Comparison of ENCODE assay signal across 8 cellular contexts in the genomic region with DNA sequence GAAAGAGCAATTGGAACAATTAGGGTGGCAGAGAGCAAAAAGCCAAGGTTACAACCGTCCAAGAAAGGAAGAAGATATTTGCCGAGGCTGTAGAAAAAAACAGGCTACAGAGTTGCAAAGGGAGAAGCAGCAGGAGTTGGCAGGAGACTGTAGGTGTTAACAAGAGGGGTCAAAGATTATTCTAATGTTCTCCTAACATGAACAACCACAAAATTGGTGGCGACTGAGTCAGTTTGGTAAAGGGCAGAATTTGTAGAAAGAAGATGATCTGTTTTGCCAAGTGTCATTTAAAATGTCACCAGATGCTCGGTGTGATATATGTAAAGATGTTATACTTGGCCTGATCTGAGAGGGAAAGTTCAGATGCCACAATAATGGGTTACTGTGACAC. TPM values are rescaled to one million over a fixed set of nuclear protein-coding genes. Genes with fewer than 3 reads are reported as not detected.
A peak's percentile ranks its signal among the peaks of the same experiment; 100 is the strongest.
DNase-seq lines count a peak whose midpoint lies in the region; ATAC-seq, FAIRE-seq and TF ChIP-seq lines count a peak whose summit lies in the region.

No MANE protein-coding gene starts in this region.

- no peaks in the 10 kb centered on the region for H3K27me3 ChIP-seq in right atrium auricular region
- H3K27me3 ChIP-seq in body of pancreas = no peaks in the 10 kb centered on the region

- H3K9me3 ChIP-seq in right atrium auricular region = no peaks in the 10 kb centered on the region
- H3K9me3 ChIP-seq in body of pancreas = no peaks in the 10 kb centered on the region
- H3K9me3 ChIP-seq in mucosa of descending colon = no peaks in the 10 kb centered on the region

- DNase-seq in right atrium auricular region (ENCODE audit: low spot score) = no peak
- no peak for DNase-seq in left cardiac atrium
- no peak for DNase-seq in body of pancreas
- no peak for DNase-seq in mucosa of descending colon
- no peak for DNase-seq in DMS153 treated with DMSO at 0.1 percent for 48 hours (lab: John Stamatoyannopoulos, UW; ENCODE audit: unreplicated experiment)
- DNase-seq in RKO (ENCODE audit: low spot score) = no peak
- DNase-seq in GM19239 (ENCODE audit: insufficient read length, low spot score) = no peak

- intact Hi-C loops in left cardiac atrium (cut with DNase I) (loop anchor here in 1 of 2 donors (10.0 kb wide), 1 partner anchor 47 kb away; the partner anchor contains the start of gene CDC42SE1), body of pancreas (cut with DNase I) (no loop called here), mucosa of descending colon (cut with DNase I, micrococcal nuclease) (loop anchor here in 1 of 2 donors (10.0 kb wide), 1 partner anchor 47 kb away; the partner anchor contains the start of gene CDC42SE1)

- ATAC-seq in left cardiac atrium (no peak), body of pancreas (no peak), mucosa of descending colon (no peak), HG02588 (IDR thresholded peaks at IDR 0.05; ENCODE audit: unreplicated experiment) (no peak)

- H3K4me1 ChIP-seq in right atrium auricular region (peaks cover 0 to 78% of the 10 kb centered on the region in 2 donors), body of pancreas (peaks cover 60% of the 10 kb centered on the region), mucosa of descending colon (ENCODE audit: low read depth) (peaks cover 56% of the 10 kb centered on the region)

- H3K27ac ChIP-seq in right atrium auricular region (peak overlapping the region; percentile 96), body of pancreas (peak overlapping the region; percentile 55 to 94 (median 86))

- H3K36me3 ChIP-seq in right atrium auricular region (no peaks in the 10 kb centered on the region), body of pancreas (replicated peaks in 1 of 2; ENCODE audit: insufficient read depth in 1 of 2, low read depth in 2 of 2) (no peaks in the 10 kb centered on the region), mucosa of descending colon (ENCODE audit: low read depth) (no peaks in the 10 kb centered on the region)

- WGBS in body of pancreas, 2 donors = 7 to 9% methylated on average over 4 of the region's 4 CpGs

- TF ChIP-seq POLR2A in body of pancreas (IDR thresholded peaks at IDR 0.05) = no peak

- H3K4me3 ChIP-seq in right atrium auricular region (peak overlapping the region; percentile 71 to 76), body of pancreas (no peak overlapping the region), mucosa of descending colon (peak overlapping the region; percentile 48)

- FAIRE-seq in GM19239 (lab: Jason Lieb, UNC) = no peak

- no peak for TF ChIP-seq CTCF in right atrium auricular region (IDR thresholded peaks at IDR 0.05)
- no peak for TF ChIP-seq CTCF in body of pancreas (IDR thresholded peaks at IDR 0.05)
- TF ChIP-seq CTCF in mucosa of descending colon (IDR thresholded peaks at IDR 0.05) = no peak

RNA-seq across cellular contexts. Expression of gene PRUNE1, which starts 0.4 kb away (rescaled TPM):
- total RNA-seq in right atrium auricular region = 10 to 100 TPM; 52.0 to 68.4 TPM
- 10 to 100 TPM; 33.1 to 36.6 TPM for total RNA-seq in left cardiac atrium
- 10 to 100 TPM; 15.8 to 19.4 TPM for total RNA-seq in body of pancreas
- 10 to 100 TPM; 21.3 to 27.5 (median 23.3) TPM for total RNA-seq in mucosa of descending colon

RNA-seq across cellular contexts. Expression of gene MINDY1, which starts 1.1 kb away (rescaled TPM):
- total RNA-seq in right atrium auricular region (10 to 100 TPM; 62.2 to 72.3 TPM), left cardiac atrium (10 to 100 TPM; 32.2 to 36.2 TPM), body of pancreas (10 to 100 TPM; 36.3 to 39.2 TPM), mucosa of descending colon (10 to 100 TPM; 44.5 to 52.0 (median 51.8) TPM)

RNA-seq across cellular contexts. Expression of gene ANXA9, which starts 25.8 kb away (rescaled TPM):
- total RNA-seq in right atrium auricular region (1 to 10 TPM; 1.6 to 7.7 TPM), left cardiac atrium (under 1 TPM; 0.15 to 0.44 TPM), body of pancreas (10 to 100 TPM; 17.4 to 33.3 TPM), mucosa of descending colon (not detected)

RNA-seq across cellular contexts. Expression of gene BNIPL, which starts 28.5 kb away (rescaled TPM):
- total RNA-seq in right atrium auricular region (under 1 TPM; 0.22 to 0.24 TPM), left cardiac atrium (under 1 TPM; 0.15 to 0.16 TPM), body of pancreas (under 1 TPM in 1 of 2 donors, not detected in 1; 0.26 TPM), mucosa of descending colon (1 to 10 TPM in 1 of 3 donors, under 1 TPM in 2; 0.41 to 1.1 (median 0.63) TPM)

RNA-seq across cellular contexts. Expression of gene CERS2, which starts 33.2 kb away (rescaled TPM):
- 10 to 100 TPM; 47.9 to 91.4 TPM for total RNA-seq in right atrium auricular region
- total RNA-seq in left cardiac atrium = 100 to 1,000 TPM in 1 of 2 donors, 10 to 100 TPM in 1; 72.0 to 105 TPM
- total RNA-seq in body of pancreas = 10 to 100 TPM; 70.9 to 84.8 TPM
- total RNA-seq in mucosa of descending colon = 100 to 1,000 TPM; 142 to 209 (median 186) TPM

Comparison
In these comparisons a context has a peak if more than half of its experiments do, and no peak if none do; other contexts are left out.
1. H3K4me3 ChIP-seq: peak in right atrium auricular region (2 of 2) and mucosa of descending colon (single experiment); none in body of pancreas (0 of 2).